13 cellular contexts compared by ENCODE assay signal in genomic region chr13:35252536-35253205, GRCh38.
DNase-seq lines count a peak whose midpoint lies in the region; ATAC-seq and TF ChIP-seq lines count a peak whose summit lies in the region.
"Had no signal": no experiment of that assay in that cellular context is flagged by ENCODE, and none has a peak within 500 bp of the region (broad histone marks: within the 10 kb centered on the region; RNA-seq: fewer than 3 reads in every experiment).

No MANE protein-coding gene starts in this region.

- no peaks in the 10 kb centered on the region for H4K20me1 ChIP-seq in DND-41 (ENCODE audit: insufficient read depth, low read length)

- no peak overlapping the region for H3K9ac ChIP-seq in DND-41 (ENCODE audit: low read depth, low read length)

- peak; percentile 52 for DNase-seq in DND-41
- DNase-seq in stimulated activated CD4-positive, alpha-beta T cell treated with anti-CD3 and anti-CD28 coated beads, Interleukin-4, amount 100 ng/mL, for 24 hours = no peak
- DNase-seq in activated CD4-positive, alpha-beta T cell treated with anti-CD3 and anti-CD28 coated beads for 48 hours = no peak
- no peak for DNase-seq in NCI-H146 treated with DMSO at 0.1 percent for 48 hours (lab: John Stamatoyannopoulos, UW; ENCODE audit: unreplicated experiment)
- DNase-seq in A172 (ENCODE audit: low spot score) = no peak
- DNase-seq: ACHN, MG63, NCI-H748 treated with DMSO at 0.1 percent for 48 hours, small intestine had no signal

- no peak overlapping the region for H3K4me2 ChIP-seq in DND-41 (ENCODE audit: insufficient read depth, low read length)

- no peak for TF ChIP-seq CTCF in DND-41 (IDR thresholded peaks at IDR 0.05; ENCODE audit: borderline replicate concordance, extremely low read depth, low read length, poor library complexity, severe bottlenecking)

- H3K9me3 ChIP-seq in DND-41 (ENCODE audit: insufficient read depth, low read length, severe bottlenecking) = peaks cover 16% of the 10 kb centered on the region
- H3K9me3 ChIP-seq: MG63 had no signal

- peak overlapping the region; percentile 38; the same call in 1 of the 2 replicates for H3K27ac ChIP-seq in DND-41 (ENCODE audit: low read length)

- H3K4me3 ChIP-seq in DND-41 (ENCODE audit: low read depth in 1 of 2, low read length in 2 of 2) = no peak overlapping the region
- H3K4me3 ChIP-seq: MG63 had no signal

- H2AFZ ChIP-seq in DND-41 (ENCODE audit: low read depth, low read length) = no peak overlapping the region

- H3K79me2 ChIP-seq in DND-41 (ENCODE audit: insufficient read depth, low read length) = no peaks in the 10 kb centered on the region

- ATAC-seq in DND-41 (ENCODE audit: insufficient read depth, low read depth) = peak; percentile 91
- peak; percentile 94 for ATAC-seq in GM19351 (IDR thresholded peaks at IDR 0.05; ENCODE audit: unreplicated experiment)
- ATAC-seq in HG02759 (IDR thresholded peaks at IDR 0.05; ENCODE audit: unreplicated experiment) = peak; percentile 80
- ATAC-seq in HG03469 (IDR thresholded peaks at IDR 0.05; ENCODE audit: unreplicated experiment) = peak; percentile 83
- ATAC-seq: HCT116 had no signal

- H3K36me3 ChIP-seq in DND-41 (ENCODE audit: insufficient read depth, low read length) = peaks cover 4% of the 10 kb centered on the region; the same call in 1 of the 2 replicates
- H3K36me3 ChIP-seq: MG63 had no signal

- H3K27me3 ChIP-seq in DND-41 (ENCODE audit: insufficient read depth, low read length, poor library complexity) = no peaks in the 10 kb centered on the region
- H3K27me3 ChIP-seq: MG63 had no signal

- H3K4me1 ChIP-seq in DND-41 (ENCODE audit: insufficient read depth, low read length) = peaks cover 16% of the 10 kb centered on the region
